6 cellular contexts compared by ENCODE assay signal in the genomic region with DNA sequence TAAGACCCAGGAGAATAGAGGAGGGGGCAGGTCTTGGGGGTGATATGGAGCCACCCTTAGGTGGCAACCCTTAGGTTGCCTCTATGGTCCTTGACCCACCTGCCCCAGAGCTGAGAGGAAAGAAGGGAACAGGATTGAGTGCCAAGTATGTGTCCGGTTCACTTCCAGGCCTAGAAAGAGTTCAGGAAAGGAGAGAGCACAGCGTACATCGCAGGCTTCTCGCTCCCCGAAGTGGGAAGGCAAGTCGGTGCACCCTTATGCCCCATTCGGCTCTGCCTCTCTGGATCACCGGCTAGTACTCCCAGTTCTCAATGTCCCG. TPM values are rescaled to one million over a fixed set of nuclear protein-coding genes. Genes with fewer than 3 reads are reported as not detected.
DNase-seq lines count a peak whose midpoint lies in the region; ATAC-seq, FAIRE-seq and TF ChIP-seq lines count a peak whose summit lies in the region.

No MANE protein-coding gene starts in this region.

- H4K20me1 ChIP-seq in IMR-90 (ENCODE audit: insufficient read depth, low read length), result no peaks in the 10 kb centered on the region

- H3K9ac ChIP-seq in IMR-90 (ENCODE audit: low read depth, low read length), result no peak overlapping the region

- peaks cover 98% of the 10 kb centered on the region for H3K27me3 Mint-ChIP-seq in neural crest cell (ENCODE audit: low read depth)

- peaks cover 21% of the 10 kb centered on the region for H3K4me1 Mint-ChIP-seq in neural crest cell

- CTCF ChIA-PET in IMR-90 (lab: Yijun Ruan, JAX), result no interaction called here

- no peak overlapping the region for H2BK120ac ChIP-seq in IMR-90 (ENCODE audit: low read depth, low read length)

- H3K36me3 Mint-ChIP-seq in neural crest cell (ENCODE audit: low read depth), result no peaks in the 10 kb centered on the region

- H3K4me3 Mint-ChIP-seq in neural crest cell, result peak overlapping the region; percentile 58

- H3K27me3 ChIP-seq in IMR-90 (ENCODE audit: control insufficient read depth, insufficient read depth, low read length), result peaks cover 91% of the 10 kb centered on the region
- H3K27me3 ChIP-seq in bronchial epithelial cell (ENCODE audit: control insufficient read depth, insufficient read depth, low read length), result peaks cover 23% of the 10 kb centered on the region

- no peaks in the 10 kb centered on the region for H3K79me1 ChIP-seq in IMR-90 (ENCODE audit: low read depth in 1 of 2, low read length in 2 of 2)

- H3K27ac Mint-ChIP-seq in neural crest cell (ENCODE audit: unreplicated experiment), result no peak overlapping the region

- DNase-seq in IMR-90 (no peak), bronchial epithelial cell (ENCODE audit: low read depth) (no peak), neural crest cell (ENCODE audit: low read depth, low spot score) (no peak), omental fat pad (ENCODE audit: low spot score) (no peak), NCI-H1694 (lab: John Stamatoyannopoulos, UW) (no peak), NCI-H2227 treated with DMSO at 0.1 percent for 48 hours (lab: John Stamatoyannopoulos, UW) (no peak)

- H3K14ac ChIP-seq in IMR-90 (replicated peaks; ENCODE audit: low read depth, low read length), result no peak overlapping the region

- H3K4me1 ChIP-seq in IMR-90 (ENCODE audit: control insufficient read depth, insufficient read depth, low read length), result no peaks in the 10 kb centered on the region

- FAIRE-seq in bronchial epithelial cell (lab: Jason Lieb, UNC), result no peak

- ATAC-seq in IMR-90 (ENCODE audit: low read depth), result no peak
- no peak for ATAC-seq in omental fat pad (ENCODE audit: low FRiP score)

- no peak overlapping the region for H3K56ac ChIP-seq in IMR-90 (ENCODE audit: extremely low read depth, insufficient read depth, low read length)

- no peak for TF ChIP-seq RAD21 in IMR-90 (IDR thresholded peaks at IDR 0.05; ENCODE audit: low read length)

- no peaks in the 10 kb centered on the region for H3K9me3 ChIP-seq in IMR-90 (ENCODE audit: control insufficient read depth, insufficient read depth, low read length)

- dilution Hi-C loops in IMR-90 (cut with HindIII; ENCODE audit: low sequenced_read_pairs, unreplicated experiment), result no loop called here

- no peak overlapping the region for H3K18ac ChIP-seq in IMR-90 (ENCODE audit: low read depth, low read length)

- no peak overlapping the region for H3K23ac ChIP-seq in IMR-90 (ENCODE audit: low read depth, low read length)

- H3K9me1 ChIP-seq in IMR-90 (ENCODE audit: insufficient read depth, low read length), result no peaks in the 10 kb centered on the region

- no peak overlapping the region for H4K91ac ChIP-seq in IMR-90 (ENCODE audit: insufficient read depth, low read depth, low read length)

- no TSS peak for BruUV-seq in IMR-90 (replicated peaks; lab: Mats Ljungman, UMichigan)

- no peak overlapping the region for H3K4ac ChIP-seq in IMR-90 (ENCODE audit: low read depth, low read length)

- no peak overlapping the region for H4K5ac ChIP-seq in IMR-90 (ENCODE audit: low read depth, low read length)

- H3K4me3 ChIP-seq in IMR-90 (ENCODE audit: insufficient read depth, low read depth, low read length) (no peak overlapping the region), bronchial epithelial cell (ENCODE audit: low read depth, low read length) (peak overlapping the region; percentile 60)

- H3K9me3 Mint-ChIP-seq in neural crest cell, result no peaks in the 10 kb centered on the region

- peak overlapping the region; percentile 58 for H2AK9ac ChIP-seq in IMR-90 (replicated peaks; ENCODE audit: low read depth, low read length, poor library complexity)

- intact Hi-C loops in IMR-90 (cut with micrococcal nuclease), result no loop called here

- POLR2A ChIA-PET in IMR-90 (lab: Charles Lee; ENCODE audit: unreplicated experiment), result no interaction called here

- 66% methylated on average over 9 of the region's 9 CpGs; no CpG with 5 or more reads in 1 of the 2 experiments for WGBS in IMR-90 (ENCODE audit: extremely low coverage in 2 of 2, insufficient read length in 1 of 2), 2 experiments

- no peak overlapping the region for H4K8ac ChIP-seq in IMR-90 (ENCODE audit: low read depth in 2 of 2, low read length in 2 of 2)

- TF ChIP-seq POLR2A in IMR-90 (IDR thresholded peaks at IDR 0.05; ENCODE audit: low read depth, low read length), result no peak

- in situ Hi-C loops in IMR-90 (cut with MboI; ENCODE audit: low sequenced_read_pairs), result no loop called here

- no peak overlapping the region for H2BK15ac ChIP-seq in IMR-90 (ENCODE audit: low read depth, low read length)

- H3K36me3 ChIP-seq in IMR-90 (ENCODE audit: control insufficient read depth, insufficient read depth, low read length) (no peaks in the 10 kb centered on the region), bronchial epithelial cell (ENCODE audit: control insufficient read depth, insufficient read depth, low read length) (no peaks in the 10 kb centered on the region)

- no peak overlapping the region for H2BK5ac ChIP-seq in IMR-90 (ENCODE audit: low read depth, low read length, poor library complexity, severe bottlenecking)

- no peak overlapping the region for H3K27ac ChIP-seq in IMR-90 (ENCODE audit: insufficient read depth, low read length)

- H2AFZ ChIP-seq in IMR-90 (replicated peaks; ENCODE audit: low read length, poor library complexity), result peak overlapping the region; percentile 88

- H3K4me2 ChIP-seq in IMR-90 (ENCODE audit: low read depth, low read length), result no peak overlapping the region

- H2AK5ac ChIP-seq in IMR-90 (ENCODE audit: low read depth, low read length), result no peak overlapping the region

- H2BK20ac ChIP-seq in IMR-90 (ENCODE audit: low read depth, low read length), result no peak overlapping the region

- TF ChIP-seq CTCF in IMR-90 (conservative IDR thresholded peaks at IDR 0.05; ENCODE audit: low read depth, low read length) (no peak), bronchial epithelial cell (IDR thresholded peaks at IDR 0.05; ENCODE audit: insufficient read depth, low read length, severe bottlenecking) (no peak), neural crest cell (conservative IDR thresholded peaks at IDR 0.05) (no peak), omental fat pad (IDR thresholded peaks at IDR 0.05) (no peak)

TF ChIP-seq in IMR-90, 13 proteins besides CTCF, POLR2A, EP300 and RAD21:
- TF ChIP-seq, protein P1, sequence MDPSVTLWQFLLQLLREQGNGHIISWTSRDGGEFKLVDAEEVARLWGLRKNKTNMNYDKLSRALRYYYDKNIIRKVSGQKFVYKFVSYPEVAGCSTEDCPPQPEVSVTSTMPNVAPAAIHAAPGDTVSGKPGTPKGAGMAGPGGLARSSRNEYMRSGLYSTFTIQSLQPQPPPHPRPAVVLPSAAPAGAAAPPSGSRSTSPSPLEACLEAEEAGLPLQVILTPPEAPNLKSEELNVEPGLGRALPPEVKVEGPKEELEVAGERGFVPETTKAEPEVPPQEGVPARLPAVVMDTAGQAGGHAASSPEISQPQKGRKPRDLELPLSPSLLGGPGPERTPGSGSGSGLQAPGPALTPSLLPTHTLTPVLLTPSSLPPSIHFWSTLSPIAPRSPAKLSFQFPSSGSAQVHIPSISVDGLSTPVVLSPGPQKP (IDR thresholded peaks at IDR 0.05; ENCODE audit: borderline replicate concordance, low read depth, low read length), result no peak
TF ChIP-seq in IMR-90: peak in this region for 0.

RNA-seq across cellular contexts. Expression of a gene that starts 0.6 kb away (rescaled TPM):
- total RNA-seq in IMR-90 (2012; rRNA removed), result under 0.01 TPM in 2 replicates
- polyA plus RNA-seq in IMR-90 (2012; rRNA removed), result 0.31 and 0.32 TPM in 2 replicates
- 0.14 and 0.24 TPM in 2 replicates for polyA plus RNA-seq in IMR-90 (2012; cell fraction: cytosol; rRNA removed)
- polyA plus RNA-seq in IMR-90 (2012; cell fraction: nucleus; rRNA removed; ENCODE audit: low replicate concordance), result 0.34 and 0.51 TPM in 2 replicates
- 0.79 and 2.4 TPM in 2 replicates for total RNA-seq in bronchial epithelial cell
- 0.16 and 0.25 TPM in 2 replicates for total RNA-seq in neural crest cell
- 1 to 10 TPM in 3 of 4 donors, under 1 TPM in 1; 0.74 to 1.7 (median 1.2) TPM for total RNA-seq in omental fat pad

RNA-seq across cellular contexts. Expression of a gene that starts 9.3 kb away (rescaled TPM):
- total RNA-seq in IMR-90 (2012; rRNA removed), result 14.7 and 17.2 TPM in 2 replicates
- polyA plus RNA-seq in IMR-90 (2012; rRNA removed), result 27.6 and 31.0 TPM in 2 replicates
- polyA plus RNA-seq in IMR-90 (2012; cell fraction: cytosol; rRNA removed), result 16.3 and 34.7 TPM in 2 replicates
- polyA plus RNA-seq in IMR-90 (2012; cell fraction: nucleus; rRNA removed; ENCODE audit: low replicate concordance), result 122 and 248 TPM in 2 replicates
- 23.7 and 28.2 TPM in 2 replicates for total RNA-seq in bronchial epithelial cell
- 32.7 and 37.8 TPM in 2 replicates for total RNA-seq in neural crest cell
- 10 to 100 TPM; 43.6 to 72.6 (median 60.3) TPM for total RNA-seq in omental fat pad

RNA-seq across cellular contexts. Expression of a gene that starts 18.9 kb away (rescaled TPM):
- total RNA-seq in IMR-90 (2012; rRNA removed) (not detected in 2 replicates), bronchial epithelial cell (not detected in 2 replicates), neural crest cell (0.84 and 1.4 TPM in 2 replicates), omental fat pad (under 1 TPM in 1 of 4 donors, not detected in 3; 0.24 TPM)
- polyA plus RNA-seq in IMR-90 (2012; rRNA removed), result 0.77 and 0.80 TPM in 2 replicates
- polyA plus RNA-seq in IMR-90 (2012; cell fraction: cytosol; rRNA removed), result 0.26 and 0.52 TPM in 2 replicates
- 1.4 and 1.7 TPM in 2 replicates for polyA plus RNA-seq in IMR-90 (2012; cell fraction: nucleus; rRNA removed; ENCODE audit: low replicate concordance)

RNA-seq across cellular contexts. Expression of a gene that starts 19.0 kb away (rescaled TPM):
- 28.1 and 32.3 TPM in 2 replicates for total RNA-seq in IMR-90 (2012; rRNA removed)
- polyA plus RNA-seq in IMR-90 (2012; rRNA removed), result 57.7 and 61.8 TPM in 2 replicates
- 31.1 and 78.7 TPM in 2 replicates for polyA plus RNA-seq in IMR-90 (2012; cell fraction: cytosol; rRNA removed)
- 33.3 and 43.6 TPM in 2 replicates for polyA plus RNA-seq in IMR-90 (2012; cell fraction: nucleus; rRNA removed; ENCODE audit: low replicate concordance)
- total RNA-seq in bronchial epithelial cell, result 9.6 and 14.0 TPM in 2 replicates
- total RNA-seq in neural crest cell, result 50.0 and 55.3 TPM in 2 replicates
- 10 to 100 TPM; 23.1 to 50.5 (median 36.8) TPM for total RNA-seq in omental fat pad

RNA-seq across cellular contexts. Expression of a gene that starts 28.7 kb away (rescaled TPM):
- total RNA-seq in IMR-90 (2012; rRNA removed) (4.7 and 5.2 TPM in 2 replicates), bronchial epithelial cell (1.3 and 1.5 TPM in 2 replicates), neural crest cell (14.3 and 14.6 TPM in 2 replicates), omental fat pad (10 to 100 TPM in 1 of 4 donors, 1 to 10 TPM in 3; 2.6 to 13.9 (median 4.6) TPM)
- 14.5 and 16.3 TPM in 2 replicates for polyA plus RNA-seq in IMR-90 (2012; rRNA removed)
- 5.8 and 9.8 TPM in 2 replicates for polyA plus RNA-seq in IMR-90 (2012; cell fraction: cytosol; rRNA removed)
- polyA plus RNA-seq in IMR-90 (2012; cell fraction: nucleus; rRNA removed; ENCODE audit: low replicate concordance), result 73.8 and 152 TPM in 2 replicates
